ENCODE assay signal across 8 cellular contexts in the genomic region with DNA sequence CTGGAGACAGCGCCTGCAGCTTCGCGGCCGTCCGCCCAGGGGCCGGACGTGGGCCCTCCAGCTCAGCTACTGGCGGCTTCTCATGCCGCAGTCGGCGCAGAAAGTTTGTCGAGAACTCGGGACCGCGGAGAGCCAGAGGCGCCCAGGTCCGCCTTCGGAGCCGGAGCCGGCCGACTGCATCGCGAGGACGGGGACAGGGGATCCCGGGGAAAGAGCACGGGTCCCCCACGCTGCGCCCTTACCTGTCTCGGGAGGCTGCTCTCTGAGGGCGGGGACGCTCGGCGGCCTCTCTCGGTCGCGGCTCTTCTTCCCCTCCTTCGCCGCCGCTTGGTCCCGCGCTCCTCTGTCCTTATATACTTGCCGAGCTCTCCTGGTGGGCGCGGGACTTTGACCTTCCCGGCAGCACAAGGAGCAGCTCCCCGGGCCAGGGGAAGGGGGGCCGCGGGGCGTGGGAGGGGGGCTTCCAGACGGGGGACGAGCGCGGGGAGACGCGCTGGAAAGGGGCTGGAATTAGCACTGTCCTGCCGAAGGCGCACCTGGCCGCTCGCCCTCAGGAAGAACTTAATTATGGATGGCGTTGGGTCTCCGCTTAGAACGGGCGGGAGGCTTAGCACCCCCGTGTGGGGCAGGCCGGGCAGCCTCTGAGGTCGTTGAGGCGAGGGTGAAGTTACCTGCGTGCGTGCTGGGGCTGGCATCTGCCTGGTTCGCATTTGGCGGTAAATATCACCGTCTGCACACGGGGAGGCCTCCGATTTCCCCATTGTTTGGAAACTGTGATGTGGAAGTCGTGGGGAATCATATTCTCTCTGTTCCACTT. TPM values are rescaled to one million over a fixed set of nuclear protein-coding genes. Genes with fewer than 3 reads are reported as not detected.
DNase-seq lines count a peak whose midpoint lies in the region; ATAC-seq, FAIRE-seq and TF ChIP-seq lines count a peak whose summit lies in the region.

A gene (minus strand): TSS at position 325 of the 817 bp plus-strand sequence. CDS start 3,808 bp downstream, outside the sequence.

- H3K4me1 Mint-ChIP-seq in CD14-positive monocyte, result peaks cover 31% of the 10 kb centered on the region
- peaks cover 6% of the 10 kb centered on the region for H3K4me1 Mint-ChIP-seq in nephron progenitor cell

- TF ChIP-seq CTCF in CD14-positive monocyte (IDR thresholded peaks at IDR 0.05) (no peak), fibroblast of mammary gland (conservative IDR thresholded peaks at IDR 0.05; ENCODE audit: control insufficient read depth, insufficient read depth, low read depth, low read length) (no peak), nephron progenitor cell (IDR thresholded peaks at IDR 0.05) (no peak)

- H3K36me3 Mint-ChIP-seq in CD14-positive monocyte, result peaks cover 0 to 8% of the 10 kb centered on the region in 2 donors
- H3K36me3 Mint-ChIP-seq in nephron progenitor cell (ENCODE audit: low read depth), result no peaks in the 10 kb centered on the region

- H3K4me3 Mint-ChIP-seq in CD14-positive monocyte (peak within 1 kb of the TSS; percentile 60 to 83), nephron progenitor cell (peak within 1 kb of the TSS; percentile 77)

- peak within 1 kb of the TSS; percentile 4 for H3K4me3 ChIP-seq in fibroblast of mammary gland (ENCODE audit: control insufficient read depth, low read depth, low read length)

- no peak for FAIRE-seq in urothelium cell line (lab: Jason Lieb, UNC)

- ATAC-seq in HG03432 (IDR thresholded peaks at IDR 0.05; ENCODE audit: unreplicated experiment) (peak; percentile 41), HG02870 (IDR thresholded peaks at IDR 0.05; ENCODE audit: unreplicated experiment) (no peak)

- DNase-seq in CD14-positive monocyte (ENCODE audit: low spot score), result no peak
- peak; percentile 7 for DNase-seq in activated T-cell treated with anti-CD3 and anti-CD28 coated beads for 24 hours (ENCODE audit: low read depth)
- DNase-seq in fibroblast of mammary gland (ENCODE audit: low read depth), result peak; percentile 6
- DNase-seq in nephron progenitor cell, result peak; percentile 66
- DNase-seq in NCI-H524 treated with DMSO at 0.1 percent for 48 hours (lab: John Stamatoyannopoulos, UW), result no peak
- no peak for DNase-seq in urothelium cell line (ENCODE audit: low spot score)

- H3K27me3 Mint-ChIP-seq in CD14-positive monocyte (ENCODE audit: low read depth in 3 of 3), result peaks cover 67 to 89% (median 77%) of the 10 kb centered on the region in 3 donors
- H3K27me3 Mint-ChIP-seq in nephron progenitor cell (ENCODE audit: low read depth, poor library complexity), result peaks cover 100% of the 10 kb centered on the region

- intact Hi-C loops in CD14-positive monocyte (cut with micrococcal nuclease), result no loop called here

- H3K9me3 Mint-ChIP-seq in CD14-positive monocyte (peaks cover 0 to 26% (median 9%) of the 10 kb centered on the region in 7 donors), nephron progenitor cell (no peaks in the 10 kb centered on the region)

- H3K27ac Mint-ChIP-seq in CD14-positive monocyte (no peak within 1 kb of the TSS), nephron progenitor cell (no peak within 1 kb of the TSS)

RNA-seq across cellular contexts. Expression of the gene that starts here (rescaled TPM):
- polyA plus RNA-seq in CD14-positive monocyte, result 1 to 10 TPM; 4.6 to 4.7 TPM

Comparison
In these comparisons a context has a peak if more than half of its experiments do, and no peak if none do; other contexts are left out.
1. DNase-seq: peak in activated T-cell treated with anti-CD3 and anti-CD28 coated beads for 24 hours (single experiment), fibroblast of mammary gland (single experiment) and nephron progenitor cell (single experiment); none in CD14-positive monocyte (single experiment), NCI-H524 treated with DMSO at 0.1 percent for 48 hours (single experiment) and urothelium cell line (single experiment).